Comparison of ENCODE assay signal across 1 cellular context in the genomic region with DNA sequence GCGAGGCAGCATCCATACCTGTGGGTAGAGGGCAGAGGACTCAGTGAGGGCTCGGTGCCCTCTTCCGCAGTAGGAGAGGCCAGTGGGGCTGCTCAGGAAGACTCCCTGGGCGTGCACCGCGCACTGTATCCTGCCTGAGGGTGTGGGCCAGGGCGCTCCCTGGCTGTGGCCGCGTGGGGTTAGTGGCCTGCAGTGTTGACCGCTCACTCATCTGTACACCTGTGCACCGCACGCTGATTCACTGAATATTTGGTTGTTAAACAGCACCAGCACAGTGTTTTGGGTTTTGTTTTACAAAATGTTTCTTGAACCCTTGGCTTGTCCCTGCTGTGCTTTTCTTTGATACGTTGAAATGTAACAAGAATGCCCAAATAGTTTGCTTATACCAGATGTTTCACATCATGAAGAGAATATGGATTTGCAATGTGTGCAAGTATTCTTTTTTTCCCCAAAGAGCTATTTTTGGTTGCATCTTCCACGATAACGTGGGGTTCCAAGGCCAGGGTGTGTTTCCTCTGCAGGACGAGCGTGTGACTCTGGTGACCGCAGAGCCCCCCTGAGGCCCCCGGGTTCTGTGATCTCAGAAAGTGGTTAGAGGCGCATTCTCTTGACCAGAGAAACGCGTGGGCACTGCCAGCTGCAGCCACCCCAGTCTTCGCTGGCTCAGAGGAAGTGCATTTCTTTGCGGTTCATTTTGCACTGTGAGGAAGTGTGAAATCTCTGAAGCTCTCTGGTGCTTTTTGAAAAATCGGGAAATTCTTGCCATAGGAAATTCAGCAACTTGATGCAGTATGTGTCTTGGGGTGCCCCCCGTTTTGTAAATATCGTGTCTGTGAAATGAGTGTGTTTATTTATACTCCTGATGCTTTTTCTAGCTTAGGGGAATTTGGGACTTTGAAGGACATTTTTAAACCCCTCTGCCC.
TF ChIP-seq lines count a peak whose summit lies in the region.

No MANE protein-coding gene starts in this region.

TF ChIP-seq in GM12878, 131 proteins besides CTCF, POLR2A, EP300 and RAD21 (continued from another document):
- TF ChIP-seq ETV6 (conservative IDR thresholded peaks at IDR 0.05 in 1 of 2, IDR thresholded peaks at IDR 0.05 in 1 of 2; ENCODE audit: borderline replicate concordance in 1 of 2, low read depth in 1 of 2): peak in 1 of 2 experiments; percentile 98; a peak in 2 of 4 replicates
- peak; percentile 66; the same call in 1 of the 2 replicates for TF ChIP-seq BMI1 (IDR thresholded peaks at IDR 0.05; ENCODE audit: borderline replicate concordance)
- TF ChIP-seq KLF5 (IDR thresholded peaks at IDR 0.05; ENCODE audit: partially characterized antibody): peak; percentile 55
- TF ChIP-seq, protein P1, sequence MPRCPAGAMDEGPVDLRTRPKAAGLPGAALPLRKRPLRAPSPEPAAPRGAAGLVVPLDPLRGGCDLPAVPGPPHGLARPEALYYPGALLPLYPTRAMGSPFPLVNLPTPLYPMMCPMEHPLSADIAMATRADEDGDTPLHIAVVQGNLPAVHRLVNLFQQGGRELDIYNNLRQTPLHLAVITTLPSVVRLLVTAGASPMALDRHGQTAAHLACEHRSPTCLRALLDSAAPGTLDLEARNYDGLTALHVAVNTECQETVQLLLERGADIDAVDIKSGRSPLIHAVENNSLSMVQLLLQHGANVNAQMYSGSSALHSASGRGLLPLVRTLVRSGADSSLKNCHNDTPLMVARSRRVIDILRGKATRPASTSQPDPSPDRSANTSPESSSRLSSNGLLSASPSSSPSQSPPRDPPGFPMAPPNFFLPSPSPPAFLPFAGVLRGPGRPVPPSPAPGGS (IDR thresholded peaks at IDR 0.05; ENCODE audit: borderline replicate concordance, insufficient read depth, low read depth, low read length, poor library complexity, severe bottlenecking): peak; percentile 99
- peak; percentile 94 for TF ChIP-seq DPF2 (IDR thresholded peaks at IDR 0.05)
- TF ChIP-seq RFX5 (IDR thresholded peaks at IDR 0.05; ENCODE audit: low read depth, low read length): no peak
- TF ChIP-seq IRF4 (IDR thresholded peaks at IDR 0.05; ENCODE audit: low read depth, low read length): peak; percentile 64; the same call in 1 of the 2 replicates
- TF ChIP-seq SREBF1 (IDR thresholded peaks at IDR 0.05; ENCODE audit: low read length): no peak
- TF ChIP-seq TCF3 (IDR thresholded peaks at IDR 0.05; ENCODE audit: borderline replicate concordance, insufficient read depth, low read depth, low read length): peak; percentile 99
- peak; percentile 94 for TF ChIP-seq GATAD2B (conservative IDR thresholded peaks at IDR 0.05; ENCODE audit: low read depth)
TF ChIP-seq in GM12878: peak in this region for 51.
